ENCODE assay signal across 33 cellular contexts in the genomic region with DNA sequence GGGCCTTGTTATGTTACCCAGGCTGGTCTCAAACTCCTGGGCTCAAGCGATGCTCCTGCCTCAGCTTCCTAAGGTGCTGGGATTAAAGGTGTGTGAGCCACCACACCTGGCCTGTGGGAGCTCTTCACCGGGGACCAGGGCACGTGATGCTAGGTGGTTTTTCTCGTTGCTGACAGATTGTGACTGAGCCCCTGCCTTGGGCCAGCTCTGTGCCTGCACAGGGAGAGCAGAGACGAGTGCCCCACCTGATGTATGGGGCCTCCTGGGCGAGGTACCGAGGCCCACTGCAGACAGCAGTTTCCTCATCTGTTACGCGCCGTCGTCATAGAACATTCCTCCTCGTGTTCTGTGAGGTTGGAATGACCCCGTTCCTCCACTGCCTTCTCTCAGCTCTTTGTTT.
"Had no signal": no experiment of that assay in that cellular context is flagged by ENCODE, and none has a peak within 500 bp of the region (broad histone marks: within the 10 kb centered on the region; RNA-seq: fewer than 3 reads in every experiment).

No MANE protein-coding gene starts in this region.

- H3K36me3 Mint-ChIP-seq: activated naive CD8-positive, alpha-beta T cell treated with anti-CD3 and anti-CD28 coated beads, Interleukin-2, amount 10 ng/mL, durations not matched to agents 7 days and 5 days had no signal

- H3K4me3 ChIP-seq: adrenal gland, ascending aorta, body of pancreas, breast epithelium, cardiac muscle cell had no signal

- H3K27me3 ChIP-seq: adrenal gland, ascending aorta, body of pancreas, brain microvascular endothelial cell, breast epithelium, cardiac muscle cell had no signal

- ATAC-seq: activated naive CD8-positive, alpha-beta T cell treated with anti-CD3 and anti-CD28 coated beads, Interleukin-2, amount 50 U/mL, for 24 hours; activated T-cell treated with anti-CD3 and anti-CD28 coated beads, Interleukin-2, amount 50 U/mL, for 4 hours; activated T-helper 17 cell treated with anti-CD3 and anti-CD28 coated beads, Interleukin-2, amount 50 U/mL, for 72 hours; body of pancreas had no signal

- H3K4me1 ChIP-seq: adrenal gland, ascending aorta, body of pancreas, breast epithelium had no signal

- H3K27me3 Mint-ChIP-seq: activated naive CD4-positive, alpha-beta T cell treated with anti-CD3 and anti-CD28 coated beads, Interleukin-2, amount 50 U/mL, for 24 hours; activated naive CD8-positive, alpha-beta T cell; activated naive CD8-positive, alpha-beta T cell treated with anti-CD3 and anti-CD28 coated beads for 36 hours; activated naive CD8-positive, alpha-beta T cell treated with anti-CD3 and anti-CD28 coated beads, Interleukin-2, amount 10 ng/mL, durations not matched to agents 7 days and 5 days; activated naive CD8-positive, alpha-beta T cell treated with anti-CD3 and anti-CD28 coated beads, Interleukin-2, amount 50 U/mL, for 24 hours; activated T-cell treated with anti-CD3 and anti-CD28 coated beads, Interleukin-2, amount 50 U/mL, for 24 hours; activated T-helper 17 cell treated with anti-CD3 and anti-CD28 coated beads, Interleukin-2, amount 50 U/mL, for 72 hours had no signal

- H3K9me3 ChIP-seq: adrenal gland, ascending aorta, body of pancreas, breast epithelium had no signal

- H3K4me3 Mint-ChIP-seq: activated naive CD4-positive, alpha-beta T cell treated with anti-CD3 and anti-CD28 coated beads for 36 hours; activated naive CD4-positive, alpha-beta T cell treated with anti-CD3 and anti-CD28 coated beads, Interleukin-2, amount 50 U/mL, for 24 hours; activated naive CD8-positive, alpha-beta T cell; activated naive CD8-positive, alpha-beta T cell treated with anti-CD3 and anti-CD28 coated beads for 36 hours; activated naive CD8-positive, alpha-beta T cell treated with anti-CD3 and anti-CD28 coated beads, Interleukin-2, amount 10 ng/mL, durations not matched to agents 7 days and 5 days; activated naive CD8-positive, alpha-beta T cell treated with anti-CD3 and anti-CD28 coated beads, Interleukin-2, amount 50 U/mL, for 24 hours; activated T-cell treated with anti-CD3 and anti-CD28 coated beads, Interleukin-2, amount 50 U/mL, for 24 hours; activated T-cell treated with anti-CD3 and anti-CD28 coated beads, Interleukin-2, amount 50 U/mL, for 4 hours; activated T-helper 1 cell treated with anti-CD3 and anti-CD28 coated beads, Interleukin-12 subunit alpha, Interleukin-12 subunit beta, Interleukin-2, Interleukin-4 antibody, amounts not matched to agents 30 ng/mL and 10 ng/mL and 1 ng/mL, durations not matched to agents 14 hours and 24 hours and 36 hours; activated T-helper 17 cell treated with anti-CD3 and anti-CD28 coated beads, Interleukin-2, amount 50 U/mL, for 72 hours; brain had no signal

- DNase-seq: activated effector memory CD4-positive, alpha-beta T cell treated with anti-CD3 and anti-CD28 coated beads, Interleukin-2, amount 50 U/mL, for 16 hours; activated effector memory CD4-positive, alpha-beta T cell treated with Interleukin-2 at 50 U/mL for 16 hours; activated gamma-delta T cell; activated gamma-delta T cell treated with Interleukin-2 at 50 U/mL for 16 hours; activated naive CD4-positive, alpha-beta T cell; activated naive CD4-positive, alpha-beta T cell treated with anti-CD3 and anti-CD28 coated beads for 36 hours; activated naive CD4-positive, alpha-beta T cell treated with anti-CD3 and anti-CD28 coated beads, Interleukin-2, amount 50 U/mL, for 16 hours; activated naive CD4-positive, alpha-beta T cell treated with Interleukin-2 at 50 U/mL for 16 hours; activated naive CD8-positive, alpha-beta T cell treated with anti-CD3 and anti-CD28 coated beads for 36 hours; activated naive CD8-positive, alpha-beta T cell treated with anti-CD3 and anti-CD28 coated beads, Interleukin-2, amount 10 ng/mL, durations not matched to agents 7 days and 5 days; activated naive CD8-positive, alpha-beta T cell treated with anti-CD3 and anti-CD28 coated beads, Interleukin-2, amount 50 U/mL, for 24 hours; activated T-cell treated with anti-CD3 and anti-CD28 coated beads for 4 hours; activated T-cell treated with anti-CD3 and anti-CD28 coated beads, Interleukin-2, amount 50 U/mL, for 1 hour; activated T-cell treated with anti-CD3 and anti-CD28 coated beads, Interleukin-2, amount 50 U/mL, for 24 hours; activated T-cell treated with anti-CD3 and anti-CD28 coated beads, Interleukin-2, amount 50 U/mL, for 4 hours; activated T-cell treated with anti-CD3 and anti-CD28 coated beads, Interleukin-2, amount 50 U/mL, for 48 hours; adrenal gland; amniotic stem cell; amygdala; anterior cingulate cortex; body of pancreas; brain microvascular endothelial cell; central memory CD4-positive, alpha-beta T cell; cerebellar nuclear complex had no signal

- H3K27ac ChIP-seq: adrenal gland, ascending aorta, body of pancreas, brain microvascular endothelial cell, breast epithelium, cardiac muscle cell had no signal

- H3K36me3 ChIP-seq: adrenal gland, ascending aorta, brain microvascular endothelial cell, breast epithelium, cardiac muscle cell had no signal

- H3K27ac Mint-ChIP-seq: activated naive CD4-positive, alpha-beta T cell treated with anti-CD3 and anti-CD28 coated beads, Interleukin-2, amount 50 U/mL, for 24 hours; activated naive CD8-positive, alpha-beta T cell treated with anti-CD3 and anti-CD28 coated beads for 36 hours; activated naive CD8-positive, alpha-beta T cell treated with anti-CD3 and anti-CD28 coated beads, Interleukin-2, amount 10 ng/mL, durations not matched to agents 7 days and 5 days; activated naive CD8-positive, alpha-beta T cell treated with anti-CD3 and anti-CD28 coated beads, Interleukin-2, amount 50 U/mL, for 24 hours; activated T-cell treated with anti-CD3 and anti-CD28 coated beads, Interleukin-2, amount 50 U/mL, for 24 hours; activated T-helper 1 cell treated with anti-CD3 and anti-CD28 coated beads, Interleukin-12 subunit alpha, Interleukin-12 subunit beta, Interleukin-2, Interleukin-4 antibody, amounts not matched to agents 30 ng/mL and 10 ng/mL and 1 ng/mL, durations not matched to agents 14 hours and 24 hours and 36 hours; activated T-helper 2 cell treated with anti-CD3 and anti-CD28 coated beads, Interferon-gamma antibody, Interleukin-2, Interleukin-4, amounts not matched to agents 10 μg/mL and 5 μg/mL and 100 μg/mL, durations not matched to agents 14 hours and 24 hours and 36 hours; brain had no signal

- H3K4me1 Mint-ChIP-seq: activated naive CD4-positive, alpha-beta T cell treated with anti-CD3 and anti-CD28 coated beads, Interleukin-2, amount 50 U/mL, for 24 hours; activated naive CD8-positive, alpha-beta T cell treated with anti-CD3 and anti-CD28 coated beads for 36 hours; activated naive CD8-positive, alpha-beta T cell treated with anti-CD3 and anti-CD28 coated beads, Interleukin-2, amount 10 ng/mL, durations not matched to agents 7 days and 5 days; activated naive CD8-positive, alpha-beta T cell treated with anti-CD3 and anti-CD28 coated beads, Interleukin-2, amount 50 U/mL, for 24 hours; activated T-helper 17 cell treated with anti-CD3 and anti-CD28 coated beads, Interleukin-2, amount 50 U/mL, for 72 hours had no signal

- H3K9me3 Mint-ChIP-seq: activated naive CD4-positive, alpha-beta T cell treated with anti-CD3 and anti-CD28 coated beads for 36 hours; activated naive CD4-positive, alpha-beta T cell treated with anti-CD3 and anti-CD28 coated beads, Interleukin-2, amount 50 U/mL, for 24 hours; activated naive CD8-positive, alpha-beta T cell treated with anti-CD3 and anti-CD28 coated beads for 36 hours; activated naive CD8-positive, alpha-beta T cell treated with anti-CD3 and anti-CD28 coated beads, Interleukin-2, amount 10 ng/mL, durations not matched to agents 7 days and 5 days; activated naive CD8-positive, alpha-beta T cell treated with anti-CD3 and anti-CD28 coated beads, Interleukin-2, amount 50 U/mL, for 24 hours; activated T-cell treated with anti-CD3 and anti-CD28 coated beads, Interleukin-2, amount 50 U/mL, for 24 hours; activated T-cell treated with anti-CD3 and anti-CD28 coated beads, Interleukin-2, amount 50 U/mL, for 4 hours; activated T-helper 1 cell treated with anti-CD3 and anti-CD28 coated beads, Interleukin-12 subunit alpha, Interleukin-12 subunit beta, Interleukin-2, Interleukin-4 antibody, amounts not matched to agents 30 ng/mL and 10 ng/mL and 1 ng/mL, durations not matched to agents 14 hours and 24 hours and 36 hours; activated T-helper 17 cell treated with anti-CD3 and anti-CD28 coated beads, Interleukin-2, amount 50 U/mL, for 72 hours; activated T-helper 2 cell treated with anti-CD3 and anti-CD28 coated beads, Interferon-gamma antibody, Interleukin-2, Interleukin-4, amounts not matched to agents 10 μg/mL and 5 μg/mL and 100 μg/mL, durations not matched to agents 14 hours and 24 hours and 36 hours; brain had no signal
